12 cellular contexts compared by ENCODE assay signal in the genomic region with DNA sequence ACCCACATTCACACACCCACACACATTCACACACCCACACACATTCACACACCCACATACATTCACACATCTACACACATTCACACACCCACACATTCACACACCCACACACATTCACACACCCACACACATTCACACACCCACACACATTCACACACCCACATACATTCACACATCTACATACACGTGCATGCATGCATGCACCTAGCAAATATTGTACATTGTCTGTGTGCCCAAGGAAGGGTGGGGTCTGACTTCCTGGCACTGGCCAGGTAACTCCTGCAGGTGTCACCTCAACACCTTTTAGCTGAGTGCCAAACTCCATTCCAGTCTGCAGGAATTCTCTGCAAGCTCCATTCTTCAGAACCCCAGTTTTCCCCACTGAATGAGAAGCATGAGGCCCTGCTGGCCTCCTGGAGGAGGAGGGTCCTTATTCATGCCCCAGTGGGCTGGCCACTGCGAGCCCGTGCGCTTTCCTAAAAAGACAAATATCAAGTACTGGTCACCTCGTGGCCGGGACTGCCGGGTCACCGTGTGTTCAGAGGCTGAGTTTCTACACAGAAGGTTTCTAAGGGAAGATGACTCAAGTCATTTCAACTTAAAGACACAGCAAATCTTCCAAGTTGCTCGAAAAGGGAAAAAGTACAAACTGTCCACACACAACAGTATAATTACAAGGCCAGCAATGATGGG.
A peak's percentile ranks its signal among the peaks of the same experiment; 100 is the strongest.
DNase-seq lines count a peak whose midpoint lies in the region; ATAC-seq, FAIRE-seq and TF ChIP-seq lines count a peak whose summit lies in the region.
"Had no signal": no experiment of that assay in that cellular context is flagged by ENCODE, and none has a peak within 500 bp of the region (broad histone marks: within the 10 kb centered on the region; RNA-seq: fewer than 3 reads in every experiment).

No MANE protein-coding gene starts in this region.

- peaks cover 87% of the 10 kb centered on the region for H3K4me1 Mint-ChIP-seq in CD4-positive, alpha-beta T cell (ENCODE audit: low read depth)
- peaks cover 92% of the 10 kb centered on the region for H3K4me1 Mint-ChIP-seq in activated CD4-positive, alpha-beta memory T cell treated with anti-CD3 and anti-CD28 coated beads, Interleukin-2, amount 10 ng/mL, durations not matched to agents 7 days and 5 days

- POLR2A ChIA-PET in CD4-positive, alpha-beta T cell (lab: Charles Lee): interaction anchor here (0.6 to 5.9 kb wide), 6 partner anchors 20 to 132 kb away, joined by 3 to 87 read pairs (median 19); partner anchors contain the start of gene HDAC4
- POLR2A ChIA-PET in activated CD4-positive, alpha-beta memory T cell treated with anti-CD3 and anti-CD28 coated beads, Interleukin-2, amount 10 ng/mL, durations not matched to agents 7 days and 5 days (lab: Charles Lee): interaction anchor here (0.9 to 5.9 kb wide), 5 partner anchors 11 to 133 kb away, joined by 3 to 46 read pairs (median 6); partner anchors contain the start of gene HDAC4

- CTCF ChIA-PET in CD4-positive, alpha-beta T cell (lab: Charles Lee): no interaction called here
- CTCF ChIA-PET in activated CD4-positive, alpha-beta memory T cell treated with anti-CD3 and anti-CD28 coated beads, Interleukin-2, amount 10 ng/mL, durations not matched to agents 7 days and 5 days (lab: Charles Lee): interaction anchor here (1.5 kb wide), 1 partner anchor 25 kb away, joined by 3 read pairs; no protein-coding TSS in a partner anchor

- no peaks in the 10 kb centered on the region for H3K9me3 ChIP-seq in CD4-positive, alpha-beta T cell (ENCODE audit: control insufficient read depth, low read length)
- H3K9me3 ChIP-seq: thyroid gland had no signal

- H3K27me3 ChIP-seq in CD4-positive, alpha-beta T cell (ENCODE audit: control insufficient read depth, insufficient read depth, low read length): no peaks in the 10 kb centered on the region
- H3K27me3 ChIP-seq in H7 (ENCODE audit: control insufficient read depth, insufficient read depth, low read length): no peaks in the 10 kb centered on the region
- H3K27me3 ChIP-seq: thyroid gland had no signal

- peak overlapping the region; percentile 95 for H3K27ac Mint-ChIP-seq in CD4-positive, alpha-beta T cell
- H3K27ac Mint-ChIP-seq in activated CD4-positive, alpha-beta memory T cell treated with anti-CD3 and anti-CD28 coated beads, Interleukin-2, amount 10 ng/mL, durations not matched to agents 7 days and 5 days: peak overlapping the region; percentile 52

- TF ChIP-seq CTCF in CD4-positive, alpha-beta T cell (IDR thresholded peaks at IDR 0.05): no peak

- no peaks in the 10 kb centered on the region; the same call in 1 of the 2 replicates for H3K36me3 ChIP-seq in H7 (replicated peaks; ENCODE audit: control insufficient read depth, insufficient read depth, low read length)
- H3K36me3 ChIP-seq: thyroid gland had no signal

- FAIRE-seq in GM18507 (lab: Jason Lieb, UNC): peak; percentile 69

- no peak overlapping the region for H3K4me3 ChIP-seq in H7 (ENCODE audit: insufficient read depth, low read depth, low read length)
- H3K4me3 ChIP-seq: thyroid gland had no signal

- H3K27ac ChIP-seq in CD4-positive, alpha-beta T cell (ENCODE audit: low read depth, low read length): no peak overlapping the region

- H3K36me3 Mint-ChIP-seq in CD4-positive, alpha-beta T cell (ENCODE audit: low read depth): no peaks in the 10 kb centered on the region
- H3K36me3 Mint-ChIP-seq in activated CD4-positive, alpha-beta memory T cell treated with anti-CD3 and anti-CD28 coated beads, Interleukin-2, amount 10 ng/mL, durations not matched to agents 7 days and 5 days (ENCODE audit: low read depth): peaks cover 50% of the 10 kb centered on the region

- H3K27me3 Mint-ChIP-seq in CD4-positive, alpha-beta T cell: no peaks in the 10 kb centered on the region
- H3K27me3 Mint-ChIP-seq in activated CD4-positive, alpha-beta memory T cell treated with anti-CD3 and anti-CD28 coated beads, Interleukin-2, amount 10 ng/mL, durations not matched to agents 7 days and 5 days: peaks cover 16% of the 10 kb centered on the region

- DNase-seq in CD4-positive, alpha-beta T cell: no peak
- DNase-seq in GM18507 (ENCODE audit: extremely low spot score, insufficient read length, low read depth): no peak
- no peak for DNase-seq in activated CD4-positive, alpha-beta memory T cell treated with anti-CD3 and anti-CD28 coated beads, Interleukin-2, amount 10 ng/mL, durations not matched to agents 7 days and 5 days
- peak; percentile 41 for DNase-seq in left lobe of liver (ENCODE audit: low spot score)
- no peak for DNase-seq in H7
- no peak for DNase-seq in nucleus accumbens (lab: John Stamatoyannopoulos, UW)
- DNase-seq: DMS153, NCI-H345 had no signal

- ATAC-seq in CD4-positive, alpha-beta T cell (ENCODE audit: poor library complexity): no peak
- no peak for ATAC-seq in left lobe of liver
- ATAC-seq in HG02870 (IDR thresholded peaks at IDR 0.05; ENCODE audit: unreplicated experiment): no peak
- ATAC-seq in GM18867 (IDR thresholded peaks at IDR 0.05; ENCODE audit: unreplicated experiment): no peak

- intact Hi-C loops in CD4-positive, alpha-beta T cell (cut with DNase I, micrococcal nuclease): loop anchor here (2.0 to 10.0 kb wide), 7 partner anchors 113 to 723 kb away; no protein-coding TSS in a partner anchor

- peak overlapping the region; percentile 63 for H3K4me3 Mint-ChIP-seq in CD4-positive, alpha-beta T cell
- H3K4me3 Mint-ChIP-seq in activated CD4-positive, alpha-beta memory T cell treated with anti-CD3 and anti-CD28 coated beads, Interleukin-2, amount 10 ng/mL, durations not matched to agents 7 days and 5 days: no peak overlapping the region

- no peaks in the 10 kb centered on the region for H3K9me3 Mint-ChIP-seq in CD4-positive, alpha-beta T cell
- H3K9me3 Mint-ChIP-seq in activated CD4-positive, alpha-beta memory T cell treated with anti-CD3 and anti-CD28 coated beads, Interleukin-2, amount 10 ng/mL, durations not matched to agents 7 days and 5 days: no peaks in the 10 kb centered on the region
- H3K9me3 Mint-ChIP-seq: IgD-negative memory B cell had no signal
